In the genomic region with DNA sequence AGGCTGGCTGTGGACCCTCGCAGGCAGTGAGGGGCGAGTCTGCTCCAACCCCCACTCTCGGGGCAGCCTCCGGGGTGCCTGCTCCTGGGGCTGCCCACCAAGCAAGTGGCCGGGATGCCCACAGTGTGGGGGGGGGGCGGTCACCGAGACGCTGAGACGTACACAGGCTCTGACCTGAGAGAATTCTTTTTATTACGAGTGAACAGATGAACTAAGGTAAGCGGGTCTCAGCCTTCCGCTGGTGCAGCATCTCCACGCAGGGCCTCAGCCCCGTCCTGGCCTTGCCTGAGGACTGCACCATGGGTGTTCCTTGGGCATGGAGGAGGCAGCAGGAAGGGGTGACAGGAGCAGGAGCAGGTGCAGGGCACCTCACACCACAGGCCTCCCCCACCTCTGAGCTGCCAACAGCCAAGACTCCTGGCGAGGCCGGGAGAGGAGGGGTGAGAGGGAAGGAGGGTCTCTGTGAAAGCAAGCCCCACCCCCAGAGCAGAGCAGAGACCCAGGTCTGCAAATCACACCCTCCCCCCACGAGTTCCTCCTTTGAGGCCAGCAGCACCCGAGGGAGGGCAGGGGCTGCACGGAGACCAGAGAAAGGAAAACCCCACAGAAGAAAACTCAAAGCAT, we compare ENCODE assay signal across 17 cellular contexts. TPM values are rescaled to one million over a fixed set of nuclear protein-coding genes. Genes with fewer than 3 reads are reported as not detected.
DNase-seq lines count a peak whose midpoint lies in the region; ATAC-seq, FAIRE-seq and TF ChIP-seq lines count a peak whose summit lies in the region.
"Had no signal": no experiment of that assay in that cellular context is flagged by ENCODE, and none has a peak within 500 bp of the region (broad histone marks: within the 10 kb centered on the region; RNA-seq: fewer than 3 reads in every experiment).

No MANE protein-coding gene starts in this region.

- no peaks in the 10 kb centered on the region for H3K9me3 Mint-ChIP-seq in MCF 10A (ENCODE audit: unreplicated experiment)
- no peaks in the 10 kb centered on the region for H3K9me3 Mint-ChIP-seq in GM23338
- H3K9me3 Mint-ChIP-seq: CD4-positive, alpha-beta T cell had no signal

- no peak for DNase-seq in MCF 10A (ENCODE audit: unreplicated experiment)
- no peak for DNase-seq in breast epithelium (ENCODE audit: low spot score in 2 of 2)
- no peak for DNase-seq in GM23338 (ENCODE audit: low spot score)
- no peak for DNase-seq in endothelial cell of umbilical vein (ENCODE audit: low read depth, low spot score)
- no peak for DNase-seq in sigmoid colon
- no peak for DNase-seq in NCI-H510A (lab: John Stamatoyannopoulos, UW)
- DNase-seq in stimulated activated naive CD4-positive, alpha-beta T cell treated with Interleukin-2 at 50 U/mL for 16 hours (lab: John Stamatoyannopoulos, UW), result no peak
- DNase-seq: C1 segment of cervical spinal cord; CD4-positive, alpha-beta T cell; DMS79 had no signal

- H3K27me3 ChIP-seq in breast epithelium (no peaks in the 10 kb centered on the region), GM23338 (ENCODE audit: insufficient read depth) (no peaks in the 10 kb centered on the region), endothelial cell of umbilical vein (ENCODE audit: control insufficient read depth in 2 of 2, insufficient read depth in 2 of 2, low read length in 2 of 2) (no peaks in the 10 kb centered on the region), sigmoid colon (no peaks in the 10 kb centered on the region)

- BruUV-seq in MCF 10A (replicated peaks; lab: Mats Ljungman, UMichigan), result TSS peak; percentile 48
- BruUV-seq in endothelial cell of umbilical vein (replicated peaks; lab: Mats Ljungman, UMichigan), result TSS peak; percentile 12

- TF ChIP-seq POLR2A in breast epithelium (IDR thresholded peaks at IDR 0.05) (no peak), endothelial cell of umbilical vein (IDR thresholded peaks at IDR 0.05; ENCODE audit: low read depth, low read length) (no peak), sigmoid colon (IDR thresholded peaks at IDR 0.05) (no peak)

- TF ChIP-seq EP300 in sigmoid colon (IDR thresholded peaks at IDR 0.05), result no peak

- dilution Hi-C loops in endothelial cell of umbilical vein (cut with MboI; ENCODE audit: extremely low pct_ligation_motif_present, low sequenced_read_pairs), result no loop called here

- H3K27me3 Mint-ChIP-seq in MCF 10A (ENCODE audit: insufficient read depth, unreplicated experiment) (no peaks in the 10 kb centered on the region), GM23338 (ENCODE audit: insufficient read depth, low read depth, poor library complexity) (peaks cover 5% of the 10 kb centered on the region)
- H3K27me3 Mint-ChIP-seq: CD4-positive, alpha-beta T cell had no signal

- H3K4me3 ChIP-seq in breast epithelium (no peak overlapping the region), GM23338 (no peak overlapping the region), endothelial cell of umbilical vein (replicated peaks in 1 of 3; ENCODE audit: insufficient read depth in 1 of 3, low read depth in 1 of 3, low read length in 3 of 3) (no peak overlapping the region), sigmoid colon (no peak overlapping the region)
- H3K4me3 ChIP-seq: GM12878 had no signal

- ATAC-seq in GM23338 (no peak), GM19452 (IDR thresholded peaks at IDR 0.05; ENCODE audit: unreplicated experiment) (no peak)
- ATAC-seq: GM12878, HCT116, HepG2 had no signal

- no peaks in the 10 kb centered on the region for H3K9me2 ChIP-seq in GM23338 (ENCODE audit: insufficient read depth)

- H2AFZ ChIP-seq in GM23338 (no peak overlapping the region), endothelial cell of umbilical vein (ENCODE audit: low read depth, low read length) (no peak overlapping the region)

- TF ChIP-seq CTCF in MCF 10A (IDR thresholded peaks at IDR 0.05; ENCODE audit: unreplicated experiment), result no peak
- no peak for TF ChIP-seq CTCF in breast epithelium (IDR thresholded peaks at IDR 0.05)
- no peak for TF ChIP-seq CTCF in GM23338 (conservative IDR thresholded peaks at IDR 0.05; ENCODE audit: low read depth in 2 of 2)
- TF ChIP-seq CTCF in endothelial cell of umbilical vein (IDR thresholded peaks at IDR 0.05; ENCODE audit: extremely low read depth in 1 of 2, insufficient read depth in 1 of 2, low read depth in 1 of 2, low read length in 2 of 2), result no peak
- TF ChIP-seq CTCF in sigmoid colon (IDR thresholded peaks at IDR 0.05), result no peak

- CTCF ChIA-PET in MCF 10A (lab: Yijun Ruan, JAX) (no interaction called here), endothelial cell of umbilical vein (lab: Charles Lee) (no interaction called here)

- H3K79me2 ChIP-seq in GM23338 (replicated peaks; ENCODE audit: insufficient read depth) (no peaks in the 10 kb centered on the region), endothelial cell of umbilical vein (ENCODE audit: control insufficient read depth, insufficient read depth, low read length) (no peaks in the 10 kb centered on the region)

- intact Hi-C loops in MCF 10A (cut with micrococcal nuclease) (no loop called here), breast epithelium (cut with DNase I; ENCODE audit: low total_unique reads) (no loop called here), endothelial cell of umbilical vein (cut with micrococcal nuclease) (no loop called here), sigmoid colon (cut with DNase I) (loop anchor here (10.0 kb wide), 1 partner anchor 915 kb away; no protein-coding TSS in a partner anchor)

- H3K27ac ChIP-seq in breast epithelium (no peak overlapping the region), GM23338 (ENCODE audit: low read depth) (no peak overlapping the region), endothelial cell of umbilical vein (ENCODE audit: insufficient read depth, low read depth, low read length) (no peak overlapping the region), sigmoid colon (peak overlapping the region in 3 of 4 donors; percentile 63 to 73 (median 72))
- H3K27ac ChIP-seq: 22Rv1 had no signal

- H3K4me1 Mint-ChIP-seq in MCF 10A (ENCODE audit: insufficient read depth, unreplicated experiment), result no peaks in the 10 kb centered on the region
- H3K4me1 Mint-ChIP-seq in GM23338, result no peaks in the 10 kb centered on the region; the same call in 2 of the 3 replicates

- no peaks in the 10 kb centered on the region for H3K9me1 ChIP-seq in endothelial cell of umbilical vein (replicated peaks; ENCODE audit: control insufficient read depth, extremely low read depth, insufficient read depth, low read length)

- POLR2A ChIA-PET in MCF 10A (lab: Yijun Ruan, JAX) (no interaction called here), endothelial cell of umbilical vein (lab: Charles Lee) (no interaction called here)

- H3K36me3 Mint-ChIP-seq in MCF 10A (ENCODE audit: insufficient read depth, unreplicated experiment) (peaks cover 34% of the 10 kb centered on the region), GM23338 (ENCODE audit: low read depth) (no peaks in the 10 kb centered on the region)

- H3F3A ChIP-seq in GM23338 (replicated peaks; ENCODE audit: low read depth), result no peaks in the 10 kb centered on the region

- H3K36me3 ChIP-seq in breast epithelium (no peaks in the 10 kb centered on the region), GM23338 (ENCODE audit: insufficient read depth) (no peaks in the 10 kb centered on the region), endothelial cell of umbilical vein (ENCODE audit: control insufficient read depth in 2 of 2, extremely low read depth in 1 of 2, insufficient read depth in 2 of 2, low read length in 2 of 2) (peaks cover 0 to 5% of the 10 kb centered on the region in 2 experiments), sigmoid colon (peaks cover 34 to 84% (median 49%) of the 10 kb centered on the region in 4 donors)

- H3K9me3 ChIP-seq in breast epithelium, result peaks cover 0 to 3% of the 10 kb centered on the region in 2 donors
- no peaks in the 10 kb centered on the region for H3K9me3 ChIP-seq in endothelial cell of umbilical vein (replicated peaks; ENCODE audit: control insufficient read depth, insufficient read depth, low read length)
- peaks cover 0 to 1% (median 0%) of the 10 kb centered on the region in 4 donors for H3K9me3 ChIP-seq in sigmoid colon

- H3K4me1 ChIP-seq in breast epithelium (no peaks in the 10 kb centered on the region), GM23338 (ENCODE audit: insufficient read depth) (no peaks in the 10 kb centered on the region), endothelial cell of umbilical vein (ENCODE audit: control insufficient read depth, extremely low read depth, insufficient read depth, low read length) (no peaks in the 10 kb centered on the region), sigmoid colon (peaks cover 0 to 24% (median 16%) of the 10 kb centered on the region in 4 donors)

- WGBS in sigmoid colon, 2 donors, result 80 to 87% methylated on average over 19 of the region's 19 CpGs

- H3K9ac ChIP-seq in endothelial cell of umbilical vein (replicated peaks; ENCODE audit: extremely low read depth, insufficient read depth, low read length), result no peak overlapping the region

- H4K20me1 ChIP-seq in GM23338 (replicated peaks; ENCODE audit: insufficient read depth) (no peaks in the 10 kb centered on the region), endothelial cell of umbilical vein (replicated peaks; ENCODE audit: control insufficient read depth, extremely low read depth, insufficient read depth, low read length) (no peaks in the 10 kb centered on the region)

- no peak overlapping the region for H3K4me3 Mint-ChIP-seq in MCF 10A (ENCODE audit: unreplicated experiment)
- no peak overlapping the region for H3K4me3 Mint-ChIP-seq in GM23338
- H3K4me3 Mint-ChIP-seq: CD4-positive, alpha-beta T cell had no signal

- H3K4me2 ChIP-seq in GM23338 (no peak overlapping the region), endothelial cell of umbilical vein (ENCODE audit: insufficient read depth, low read length) (no peak overlapping the region)

- H3K27ac Mint-ChIP-seq in MCF 10A (ENCODE audit: low read depth, unreplicated experiment) (no peak overlapping the region), GM23338 (peak overlapping the region; percentile 70; the same call in 1 of the 2 replicates)
- H3K27ac Mint-ChIP-seq: CD4-positive, alpha-beta T cell had no signal

- FAIRE-seq in endothelial cell of umbilical vein (lab: Jason Lieb, UNC), result no peak
- FAIRE-seq: GM12878, H54, HepG2, HTR-8/SVneo had no signal

RNA-seq across cellular contexts. Expression of gene MOB2, which starts 17.2 kb away (rescaled TPM):
- total RNA-seq in MCF 10A (2022) (20.1 and 20.2 TPM in 2 replicates), breast epithelium (10 to 100 TPM; 36.4 to 46.1 (median 37.9) TPM), endothelial cell of umbilical vein (38.2 and 39.0 TPM in 2 replicates), sigmoid colon (10 to 100 TPM; 68.6 to 88.9 (median 71.5) TPM)
- total RNA-seq in GM23338 (2014; rRNA removed; shearing (Covaris generic)), result 19.7 and 24.9 TPM in 2 replicates
- polyA plus RNA-seq in GM23338 (2016; fragmentation: Nextera tagmentation; extraction: Ambion mirVana) (7.7 and 10.1 TPM in 2 replicates), endothelial cell of umbilical vein (50.6 and 54.9 TPM in 2 replicates), sigmoid colon (10 to 100 TPM; 46.2 to 55.0 (median 53.5) TPM)
- 42.4 and 57.3 TPM in 2 replicates for polyA plus RNA-seq in endothelial cell of umbilical vein (2011; cell fraction: cytosol; rRNA removed)
- 64.3 and 74.2 TPM in 2 replicates for polyA plus RNA-seq in endothelial cell of umbilical vein (2011; cell fraction: nucleus; rRNA removed)
- 40.8 and 46.2 TPM in 2 replicates for polyA plus RNA-seq in endothelial cell of umbilical vein (2012)
- polyA minus RNA-seq in endothelial cell of umbilical vein, result 39.7 and 40.3 TPM in 2 replicates
- 14.3 TPM for polyA minus RNA-seq in endothelial cell of umbilical vein (2011; cell fraction: cytosol; rRNA and poly(A)+ RNA removed)
- 13.1 and 24.0 TPM in 2 replicates for polyA minus RNA-seq in endothelial cell of umbilical vein (2011; cell fraction: nucleus; rRNA and poly(A)+ RNA removed)

Comparison
In these comparisons a context has a peak if more than half of its experiments do, and no peak if none do; other contexts are left out.
1. H3K27ac ChIP-seq: peak in sigmoid colon (3 of 4); none in breast epithelium (0 of 2), GM23338 (single experiment) and endothelial cell of umbilical vein (single experiment).